13 cellular contexts compared by ENCODE assay signal in the genomic region with DNA sequence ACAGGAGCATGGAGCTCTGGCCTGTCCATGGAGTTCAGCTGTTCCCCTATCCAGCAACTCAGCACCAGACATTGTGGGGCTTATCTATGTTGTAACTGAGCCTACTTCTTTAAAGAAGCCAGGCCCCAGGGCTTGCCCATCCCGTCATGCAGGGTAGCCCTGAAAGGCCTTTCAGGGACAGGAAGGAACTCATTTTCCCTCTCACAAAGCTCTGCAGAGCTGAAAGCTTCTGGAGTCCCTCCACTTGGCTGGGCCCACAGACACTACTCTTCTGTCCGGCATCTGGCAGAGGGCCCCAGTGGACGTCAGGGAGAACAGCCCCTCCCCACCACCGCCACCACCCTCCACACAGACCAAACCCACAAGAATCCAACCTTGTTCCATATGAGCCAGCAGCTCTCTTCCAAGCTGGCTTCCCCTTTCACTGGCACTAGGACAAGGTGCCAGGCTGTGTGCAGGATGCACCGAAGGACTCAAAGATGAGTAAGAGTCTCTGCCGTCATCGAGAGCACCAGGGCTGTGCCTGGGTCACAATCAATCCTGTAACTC. TPM values are rescaled to one million over a fixed set of nuclear protein-coding genes. Genes with fewer than 3 reads are reported as not detected.
DNase-seq lines count a peak whose midpoint lies in the region; ATAC-seq, FAIRE-seq and TF ChIP-seq lines count a peak whose summit lies in the region.
"Had no signal": no experiment of that assay in that cellular context is flagged by ENCODE, and none has a peak within 500 bp of the region (broad histone marks: within the 10 kb centered on the region; RNA-seq: fewer than 3 reads in every experiment).

No MANE protein-coding gene starts in this region.

- CTCF ChIA-PET in K562 (lab: Yijun Ruan, JAX; ENCODE audit: low intra/inter-chr PET ratio): no interaction called here

- H3K9me3 ChIP-seq in K562 (replicated peaks; ENCODE audit: control insufficient read depth, insufficient read depth, low read depth, low read length) (no peaks in the 10 kb centered on the region), heart right ventricle (no peaks in the 10 kb centered on the region)
- H3K9me3 ChIP-seq: BLaER1, HAP-1 had no signal

- no peak for FAIRE-seq in K562 (lab: Jason Lieb, UNC)
- FAIRE-seq: endothelial cell of umbilical vein had no signal

- BruUV-seq in K562 (replicated peaks; lab: Mats Ljungman, UMichigan): no TSS peak

- 0% methylated on average over 7 of the region's 7 CpGs for WGBS in K562 (ENCODE audit: insufficient coverage, low coverage, missing lambda C conversion rate)
- WGBS in heart right ventricle, 2 donors: 11 to 15% methylated on average over 7 of the region's 7 CpGs

- TF ChIP-seq CTCF in K562 (IDR thresholded peaks at IDR 0.05 in 2 of 3, conservative IDR thresholded peaks at IDR 0.05 in 1 of 3; ENCODE audit: insufficient read depth in 2 of 3, low read depth in 1 of 3, low read length in 3 of 3) (no peak), heart right ventricle (IDR thresholded peaks at IDR 0.05) (no peak)

- in situ Hi-C loops in K562 (cut with MboI): no loop called here

- TF ChIP-seq RAD21 in K562 (CRISPR knock-in tag; conservative IDR thresholded peaks at IDR 0.05 in 1 of 2, IDR thresholded peaks at IDR 0.05 in 1 of 2): no peak

- H3K27ac ChIP-seq in K562 (ENCODE audit: extremely low read depth, low read depth, low read length) (no peak overlapping the region), heart right ventricle (peak overlapping the region in 9 of 10 donors; percentile 6 to 70 (median 67))
- H3K27ac ChIP-seq: BLaER1 had no signal

- TF ChIP-seq POLR2A in K562 (conservative IDR thresholded peaks at IDR 0.05): no peak

- H3K4me1 ChIP-seq in K562 (replicated peaks in 1 of 2; ENCODE audit: control insufficient read depth in 2 of 2, insufficient read depth in 2 of 2, low read length in 2 of 2): no peaks in the 10 kb centered on the region
- peaks cover 6 to 63% (median 40%) of the 10 kb centered on the region in 9 donors for H3K4me1 ChIP-seq in heart right ventricle
- H3K4me1 ChIP-seq: HAP-1 had no signal

- DNase-seq in Ammon's horn (ENCODE audit: low spot score): peak; percentile 94
- DNase-seq in K562 (ENCODE audit: extremely low read depth in 1 of 4, low spot score in 3 of 4): no peak
- peak; percentile 79 to 81 for DNase-seq in heart right ventricle
- peak; percentile 94 for DNase-seq in pons (ENCODE audit: low spot score)
- no peak for DNase-seq in RPMI8226
- no peak for DNase-seq in NCI-H524 treated with DMSO at 0.1 percent for 48 hours (lab: John Stamatoyannopoulos, UW)
- no peak for DNase-seq in NCI-H345 treated with DMSO at 0.1 percent for 48 hours (lab: John Stamatoyannopoulos, UW; ENCODE audit: unreplicated experiment)
- DNase-seq: NCI-H446 had no signal

- H3K36me3 ChIP-seq in K562 (ENCODE audit: control insufficient read depth, insufficient read depth, low read length): no peaks in the 10 kb centered on the region
- peaks cover 0 to 6% (median 0%) of the 10 kb centered on the region in 9 donors for H3K36me3 ChIP-seq in heart right ventricle
- H3K36me3 ChIP-seq: BLaER1, HAP-1 had no signal

- POLR2A ChIA-PET in K562 (lab: Yijun Ruan, JAX): interaction anchor here (0.6 to 1.7 kb wide), 4 partner anchors 9 to 663 kb away, joined by 3 to 4 read pairs (median 3); no protein-coding TSS in a partner anchor

- H3K9ac ChIP-seq in K562 (ENCODE audit: insufficient read depth in 1 of 2, low read depth in 2 of 2, low read length in 2 of 2): no peak overlapping the region
- H3K9ac ChIP-seq: BLaER1 had no signal

- no peak overlapping the region for H3K4me3 ChIP-seq in K562
- peak overlapping the region in 1 of 10 donors; percentile 16 for H3K4me3 ChIP-seq in heart right ventricle
- H3K4me3 ChIP-seq: BLaER1, HAP-1 had no signal

- H3K4me2 ChIP-seq in K562 (ENCODE audit: insufficient read depth, low read length): no peak overlapping the region
- H3K4me2 ChIP-seq: BLaER1 had no signal

- H3K9me1 ChIP-seq in K562 (ENCODE audit: control insufficient read depth, insufficient read depth, low read length): no peaks in the 10 kb centered on the region

- intact Hi-C loops in K562 (cut with micrococcal nuclease): no loop called here
- intact Hi-C loops in heart right ventricle (cut with DNase I): loop anchor here in 3 of 10 donors (5.0 kb wide), 1 partner anchor 35 kb away; a partner anchor contains a TSS

- 0 out of 2 replicates have a peak, but pooled peaks cover 6% of the 10 kb centered on the region for H4K20me1 ChIP-seq in K562 (replicated peaks; ENCODE audit: control insufficient read depth, insufficient read depth, low read length)
- H4K20me1 ChIP-seq: BLaER1 had no signal

- H3K27me3 ChIP-seq in K562 (ENCODE audit: control insufficient read depth in 2 of 2, insufficient read depth in 2 of 2, low read length in 2 of 2) (peaks cover 56 to 80% of the 10 kb centered on the region in 2 experiments), heart right ventricle (no peaks in the 10 kb centered on the region)
- H3K27me3 ChIP-seq: BLaER1 had no signal

- no peaks in the 10 kb centered on the region for H3K79me2 ChIP-seq in K562 (ENCODE audit: control insufficient read depth, insufficient read depth, low read length)

- no peak for TF ChIP-seq EP300 in K562 (IDR thresholded peaks at IDR 0.05; ENCODE audit: low read length)

- no peak overlapping the region for H2AFZ ChIP-seq in K562 (ENCODE audit: low read depth, low read length)

- ATAC-seq in K562 (peak; percentile 47), heart right ventricle (peak; percentile 80 to 92 (median 85)), GM21381 (IDR thresholded peaks at IDR 0.05; ENCODE audit: unreplicated experiment) (no peak)

TF ChIP-seq in K562, 482 proteins besides CTCF, POLR2A, EP300 and RAD21:
- TF ChIP-seq, protein P1, sequence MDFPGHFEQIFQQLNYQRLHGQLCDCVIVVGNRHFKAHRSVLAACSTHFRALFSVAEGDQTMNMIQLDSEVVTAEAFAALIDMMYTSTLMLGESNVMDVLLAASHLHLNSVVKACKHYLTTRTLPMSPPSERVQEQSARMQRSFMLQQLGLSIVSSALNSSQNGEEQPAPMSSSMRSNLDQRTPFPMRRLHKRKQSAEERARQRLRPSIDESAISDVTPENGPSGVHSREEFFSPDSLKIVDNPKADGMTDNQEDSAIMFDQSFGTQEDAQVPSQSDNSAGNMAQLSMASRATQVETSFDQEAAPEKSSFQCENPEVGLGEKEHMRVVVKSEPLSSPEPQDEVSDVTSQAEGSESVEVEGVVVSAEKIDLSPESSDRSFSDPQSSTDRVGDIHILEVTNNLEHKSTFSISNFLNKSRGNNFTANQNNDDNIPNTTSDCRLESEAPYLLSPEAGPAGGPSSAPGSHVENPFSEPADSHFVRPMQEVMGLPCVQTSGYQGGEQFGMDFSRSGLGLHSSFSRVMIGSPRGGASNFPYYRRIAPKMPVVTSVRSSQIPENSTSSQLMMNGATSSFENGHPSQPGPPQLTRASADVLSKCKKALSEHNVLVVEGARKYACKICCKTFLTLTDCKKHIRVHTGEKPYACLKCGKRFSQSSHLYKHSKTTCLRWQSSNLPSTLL (IDR thresholded peaks at IDR 0.05): no peak
- TF ChIP-seq FOXM1 (IDR thresholded peaks at IDR 0.05; ENCODE audit: low read depth): no peak
- TF ChIP-seq FOXM1 (CRISPR knock-in tag; IDR thresholded peaks at IDR 0.05; ENCODE audit: low read depth): 0 out of 2 replicates have a peak, but pooled peaks have one; percentile 24
- no peak for TF ChIP-seq BRCA1 (IDR thresholded peaks at IDR 0.05)
- 0 out of 2 replicates have a peak, but pooled peaks have one; percentile 18 for TF ChIP-seq BRCA1 (CRISPR knock-in tag; IDR thresholded peaks at IDR 0.05)

RNA-seq across cellular contexts. Expression of a gene that starts 33.1 kb away (rescaled TPM):
- not detected in 2 replicates for total RNA-seq in K562 (2011; cell fraction: chromatin; rRNA removed; ENCODE audit: low replicate concordance)
- not detected in 2 replicates for total RNA-seq in K562 (2011; cell fraction: nucleolus; rRNA removed)
- not detected in 2 replicates for total RNA-seq in K562 (2011; cell fraction: nucleoplasm; rRNA removed)
- total RNA-seq in K562 (2014; rRNA removed) (not detected in 2 replicates), K562 (2014; rRNA removed; fragmentation: Illumina TruSeq; extraction: Trizol) (not detected in 2 replicates), K562 (2015; rRNA removed; fragmentation: Illumina TruSeq; extraction: Trizol) (not detected in 2 replicates), K562 (2021) (0.16 TPM in 1 of 2 replicates, not detected in the other), heart right ventricle (10 to 100 TPM in 5 of 10 donors, 1 to 10 TPM in 5; 6.9 to 16.9 (median 10.4) TPM)
- polyA plus RNA-seq in K562 (2011; rRNA removed) (not detected in 2 replicates), K562 (2014; fragmentation: Illumina TruSeq; extraction: Trizol) (not detected in 2 replicates), K562 (2014; fragmentation: Nextera tagmentation; extraction: Ambion mirVana) (not detected), K562 (2014; rRNA removed) (not detected in 2 replicates), heart right ventricle (1 to 10 TPM; 3.8 to 9.2 TPM)
- polyA plus RNA-seq in K562 (2011; cell fraction: cytosol; rRNA removed): not detected in 2 replicates
- 0.18 TPM in 1 of 2 replicates, not detected in the other for polyA plus RNA-seq in K562 (2011; cell fraction: nucleus; rRNA removed)
- not detected in 2 replicates for polyA plus RNA-seq in K562 (2012)
- polyA minus RNA-seq in K562 (2011; rRNA and poly(A)+ RNA removed): not detected in 2 replicates
- not detected in 2 replicates for polyA minus RNA-seq in K562 (2011; cell fraction: cytosol; rRNA and poly(A)+ RNA removed)
- not detected in 2 replicates for polyA minus RNA-seq in K562 (2011; cell fraction: nucleus; rRNA and poly(A)+ RNA removed)
- total RNA-seq: T-helper 1 cell treated with Interleukin-12 subunit alpha and Interleukin-12 subunit beta and Interleukin-4 antibody, amounts not matched to agents 30 ng/mL and 1 ng/mL, for 36 hours had no signal
- polyA plus RNA-seq: endothelial cell of umbilical vein had no signal

Comparison
In these comparisons a context has a peak if more than half of its experiments do, and no peak if none do; other contexts are left out.
1. DNase-seq: peak in Ammon's horn (single experiment), heart right ventricle (2 of 2) and pons (single experiment); none in K562 (0 of 4), RPMI8226 (single experiment), NCI-H524 treated with DMSO at 0.1 percent for 48 hours (single experiment) and NCI-H345 treated with DMSO at 0.1 percent for 48 hours (single experiment).
2. RNA of a gene that starts 33.1 kb away (total RNA-seq): 6.9 to 16.9 TPM in heart right ventricle; 0.16 TPM in K562; every median in the first group is over 4 times any median in the second.